ENCODE assay signal across 9 cellular contexts in genomic region chr2:195560209-195560907, GRCh38.
DNase-seq lines count a peak whose midpoint lies in the region; ATAC-seq, FAIRE-seq and TF ChIP-seq lines count a peak whose summit lies in the region.
"Had no signal": no experiment of that assay in that cellular context is flagged by ENCODE, and none has a peak within 500 bp of the region (broad histone marks: within the 10 kb centered on the region; RNA-seq: fewer than 3 reads in every experiment).

No MANE protein-coding gene starts in this region.

- H3K27me3 ChIP-seq in colonic mucosa (no peaks in the 10 kb centered on the region), skeletal muscle satellite cell (ENCODE audit: control insufficient read depth, insufficient read depth, low read length) (no peaks in the 10 kb centered on the region), uterus (no peaks in the 10 kb centered on the region)

- BruUV-seq in OCI-LY7 (replicated peaks; lab: Mats Ljungman, UMichigan): no TSS peak

- H3K4me2 ChIP-seq in OCI-LY7 (ENCODE audit: low read length): peak overlapping the region; percentile 85
- H3K4me2 ChIP-seq in skeletal muscle satellite cell (ENCODE audit: low read length): no peak overlapping the region

- DNase-seq in GM12892 (ENCODE audit: insufficient read length) (no peak), OCI-LY7 (ENCODE audit: low spot score) (no peak), colonic mucosa (peak; percentile 59), NK-92 (lab: John Stamatoyannopoulos, UW; ENCODE audit: unreplicated experiment) (no peak), uterus (no peak), NCI-H1105 treated with DMSO at 0.1 percent for 48 hours (lab: John Stamatoyannopoulos, UW) (no peak)
- DNase-seq: NCI-H2081 treated with DMSO at 0.1 percent for 48 hours had no signal

- TF ChIP-seq POLR2A in GM12892 (IDR thresholded peaks at IDR 0.05; ENCODE audit: low read depth, low read length) (no peak), uterus (IDR thresholded peaks at IDR 0.05) (no peak)

- H3K36me3 ChIP-seq in OCI-LY7 (ENCODE audit: insufficient read depth, low read length) (no peaks in the 10 kb centered on the region), colonic mucosa (no peaks in the 10 kb centered on the region), skeletal muscle satellite cell (ENCODE audit: insufficient read depth, low read length) (no peaks in the 10 kb centered on the region), uterus (no peaks in the 10 kb centered on the region)

- no peak for ATAC-seq in HG03280 (IDR thresholded peaks at IDR 0.05; ENCODE audit: unreplicated experiment)

- intact Hi-C loops in OCI-LY7 (cut with micrococcal nuclease; ENCODE audit: unreplicated experiment): loop anchor here (5.0 to 10.0 kb wide), 4 partner anchors 218 to 1458 kb away; no protein-coding TSS in a partner anchor
- intact Hi-C loops in colonic mucosa (cut with DNase I): no loop called here
- intact Hi-C loops in uterus (cut with DNase I; ENCODE audit: low total_unique reads): no loop called here

- peak; percentile 30 for FAIRE-seq in GM12892 (lab: Jason Lieb, UNC)

- H3K79me2 ChIP-seq in OCI-LY7 (ENCODE audit: insufficient read depth, low read depth, low read length): no peaks in the 10 kb centered on the region

- peaks cover 77% of the 10 kb centered on the region for H3K4me1 ChIP-seq in OCI-LY7 (ENCODE audit: insufficient read depth, low read length, poor library complexity, severe bottlenecking)
- H3K4me1 ChIP-seq in colonic mucosa: no peaks in the 10 kb centered on the region
- H3K4me1 ChIP-seq in skeletal muscle satellite cell (ENCODE audit: control insufficient read depth, insufficient read depth, low read length): peaks cover 48% of the 10 kb centered on the region
- H3K4me1 ChIP-seq in uterus: no peaks in the 10 kb centered on the region

- POLR2A ChIA-PET in OCI-LY7 (lab: Charles Lee): interaction anchor here (0.5 to 3.1 kb wide), 29 partner anchors 8 to 1769 kb away, joined by 3 to 32 read pairs (median 5); partner anchors contain the start of gene SLC39A10

- TF ChIP-seq CTCF in OCI-LY7 (conservative IDR thresholded peaks at IDR 0.05; ENCODE audit: low read length): no peak
- no peak for TF ChIP-seq CTCF in colonic mucosa (IDR thresholded peaks at IDR 0.05)
- TF ChIP-seq CTCF in uterus (IDR thresholded peaks at IDR 0.05): no peak

- H3K4me3 ChIP-seq in OCI-LY7 (ENCODE audit: low read depth, low read length, poor library complexity, severe bottlenecking) (peak overlapping the region; percentile 55), colonic mucosa (no peak overlapping the region), skeletal muscle satellite cell (ENCODE audit: low read length) (no peak overlapping the region), uterus (no peak overlapping the region)

- no peaks in the 10 kb centered on the region for H3K9me2 ChIP-seq in OCI-LY7 (ENCODE audit: insufficient read depth, low read length)

- CTCF ChIA-PET in OCI-LY7 (lab: Charles Lee; ENCODE audit: unreplicated experiment): interaction anchor here (0.7 to 1.4 kb wide), 2 partner anchors 8 to 97 kb away, joined by 4 read pairs; partner anchors contain the start of gene SLC39A10

- H3K27ac ChIP-seq in OCI-LY7 (ENCODE audit: low read depth, low read length, poor library complexity, severe bottlenecking) (peak overlapping the region; percentile 95), colonic mucosa (peak overlapping the region; percentile 75), uterus (no peak overlapping the region)

- H4K20me1 ChIP-seq in OCI-LY7 (ENCODE audit: insufficient read depth, low read length): no peaks in the 10 kb centered on the region

- H3K9me3 ChIP-seq in OCI-LY7 (ENCODE audit: low read length): no peaks in the 10 kb centered on the region
- no peaks in the 10 kb centered on the region for H3K9me3 ChIP-seq in colonic mucosa
- H3K9me3 ChIP-seq in skeletal muscle satellite cell (replicated peaks; ENCODE audit: low read length): no peaks in the 10 kb centered on the region
- H3K9me3 ChIP-seq in uterus: no peaks in the 10 kb centered on the region

- H2AFZ ChIP-seq in OCI-LY7 (ENCODE audit: low read length): no peak overlapping the region

- H3K9ac ChIP-seq in colonic mucosa (ENCODE audit: low read depth in 2 of 2, low read length in 2 of 2): no peak overlapping the region
- peak overlapping the region; percentile 69 for H3K9ac ChIP-seq in skeletal muscle satellite cell (ENCODE audit: low read depth, low read length)

Comparison
In these comparisons a context has a peak if more than half of its experiments do, and no peak if none do; other contexts are left out.
1. H3K27ac ChIP-seq: peak in OCI-LY7 (single experiment) and colonic mucosa (single experiment); none in uterus (0 of 2).